Comparison of ENCODE assay signal across 20 cellular contexts in genomic region chr2:86170449-86170848, GRCh38. TPM values are rescaled to one million over a fixed set of nuclear protein-coding genes. Genes with fewer than 3 reads are reported as not detected.
DNase-seq lines count a peak whose midpoint lies in the region; ATAC-seq lines count a peak whose summit lies in the region.
"Had no signal": no experiment of that assay in that cellular context is flagged by ENCODE, and none has a peak within 500 bp of the region (broad histone marks: within the 10 kb centered on the region; RNA-seq: fewer than 3 reads in every experiment).

No MANE protein-coding gene starts in this region.

- no peak overlapping the region for H3K4me3 ChIP-seq in CD8-positive, alpha-beta memory T cell (ENCODE audit: low read length)
- H3K4me3 ChIP-seq: BLaER1, GM12878, GM23248 had no signal

- intact Hi-C loops in activated CD4-positive, alpha-beta T cell treated with anti-CD3 and anti-CD28 coated beads, Interleukin-2, amount 10 ng/mL, durations not matched to agents 24 days and 14 days (cut with micrococcal nuclease): no loop called here

- peaks cover 10% of the 10 kb centered on the region for H3K4me1 Mint-ChIP-seq in activated CD4-positive, alpha-beta T cell treated with anti-CD3 and anti-CD28 coated beads, Interleukin-2, amount 10 ng/mL, durations not matched to agents 24 days and 14 days
- H3K4me1 Mint-ChIP-seq in CD8-positive, alpha-beta memory T cell: peaks cover 21 to 43% (median 24%) of the 10 kb centered on the region in 3 donors
- peaks cover 7% of the 10 kb centered on the region for H3K4me1 Mint-ChIP-seq in activated T-helper 17 cell treated with anti-CD3 and anti-CD28 coated beads, Interleukin-2, amount 50 U/mL, for 72 hours
- H3K4me1 Mint-ChIP-seq: H9 had no signal

- ATAC-seq in activated T-helper 17 cell treated with anti-CD3 and anti-CD28 coated beads, Interleukin-2, amount 50 U/mL, for 72 hours (replicated peaks): no peak
- ATAC-seq in HG03159 (IDR thresholded peaks at IDR 0.05; ENCODE audit: unreplicated experiment) (no peak), HG03432 (IDR thresholded peaks at IDR 0.05; ENCODE audit: unreplicated experiment) (no peak)
- ATAC-seq: CD8-positive, alpha-beta T cell; GM12878; HCT116 had no signal

- H3K9me3 Mint-ChIP-seq in activated CD4-positive, alpha-beta T cell treated with anti-CD3 and anti-CD28 coated beads, Interleukin-2, amount 10 ng/mL, durations not matched to agents 24 days and 14 days: no peaks in the 10 kb centered on the region
- peaks cover 0 to 1% (median 0%) of the 10 kb centered on the region in 5 donors for H3K9me3 Mint-ChIP-seq in CD8-positive, alpha-beta memory T cell
- no peaks in the 10 kb centered on the region for H3K9me3 Mint-ChIP-seq in activated T-helper 17 cell treated with anti-CD3 and anti-CD28 coated beads, Interleukin-2, amount 50 U/mL, for 72 hours
- H3K9me3 Mint-ChIP-seq: CD4-positive, CD25-positive, alpha-beta regulatory T cell; CD8-positive, alpha-beta T cell; H9 had no signal

- H3K36me3 Mint-ChIP-seq in activated CD4-positive, alpha-beta T cell treated with anti-CD3 and anti-CD28 coated beads, Interleukin-2, amount 10 ng/mL, durations not matched to agents 24 days and 14 days (ENCODE audit: low read depth): peaks cover 58% of the 10 kb centered on the region
- H3K36me3 Mint-ChIP-seq in CD8-positive, alpha-beta memory T cell: peaks cover 17 to 73% (median 23%) of the 10 kb centered on the region in 3 donors
- peaks cover 99% of the 10 kb centered on the region for H3K36me3 Mint-ChIP-seq in activated T-helper 17 cell treated with anti-CD3 and anti-CD28 coated beads, Interleukin-2, amount 50 U/mL, for 72 hours (ENCODE audit: low read depth)

- CTCF ChIA-PET in CD8-positive, alpha-beta memory T cell (lab: Charles Lee): no interaction called here

- POLR2A ChIA-PET in CD8-positive, alpha-beta memory T cell (lab: Charles Lee): no interaction called here

- no peak overlapping the region for H3K27ac ChIP-seq in CD8-positive, alpha-beta memory T cell (ENCODE audit: low read depth, low read length)
- H3K27ac ChIP-seq: 22Rv1, BLaER1, C4-2B, GM23248 had no signal

- H3K9me3 ChIP-seq in CD8-positive, alpha-beta memory T cell (ENCODE audit: low read length): no peaks in the 10 kb centered on the region
- H3K9me3 ChIP-seq: BLaER1 had no signal

- peaks cover 35% of the 10 kb centered on the region for H3K36me3 ChIP-seq in CD8-positive, alpha-beta memory T cell (ENCODE audit: insufficient read depth, low read length)

- H3K4me1 ChIP-seq in CD8-positive, alpha-beta memory T cell (ENCODE audit: insufficient read depth, low read length): peaks cover under 1% of the 10 kb centered on the region
- H3K4me1 ChIP-seq: BLaER1 had no signal

- no peaks in the 10 kb centered on the region for H3K27me3 Mint-ChIP-seq in activated CD4-positive, alpha-beta T cell treated with anti-CD3 and anti-CD28 coated beads, Interleukin-2, amount 10 ng/mL, durations not matched to agents 24 days and 14 days
- no peaks in the 10 kb centered on the region for H3K27me3 Mint-ChIP-seq in CD8-positive, alpha-beta memory T cell
- H3K27me3 Mint-ChIP-seq in activated T-helper 17 cell treated with anti-CD3 and anti-CD28 coated beads, Interleukin-2, amount 50 U/mL, for 72 hours: no peaks in the 10 kb centered on the region
- H3K27me3 Mint-ChIP-seq: B cell; CD4-positive, CD25-positive, alpha-beta regulatory T cell had no signal

- H3K27ac Mint-ChIP-seq in activated CD4-positive, alpha-beta T cell treated with anti-CD3 and anti-CD28 coated beads, Interleukin-2, amount 10 ng/mL, durations not matched to agents 24 days and 14 days: peak overlapping the region; percentile 17
- peak overlapping the region in 5 of 8 donors; percentile 16 to 74 (median 66) for H3K27ac Mint-ChIP-seq in CD8-positive, alpha-beta memory T cell
- H3K27ac Mint-ChIP-seq in activated T-helper 17 cell treated with anti-CD3 and anti-CD28 coated beads, Interleukin-2, amount 50 U/mL, for 72 hours: peak overlapping the region; percentile 42
- H3K27ac Mint-ChIP-seq: B cell; CD8-positive, alpha-beta T cell; H9 had no signal

- no peaks in the 10 kb centered on the region for H3K27me3 ChIP-seq in CD8-positive, alpha-beta memory T cell (ENCODE audit: insufficient read depth, low read length, poor library complexity, severe bottlenecking)
- H3K27me3 ChIP-seq: BLaER1 had no signal

- no peak for DNase-seq in activated CD4-positive, alpha-beta T cell treated with anti-CD3 and anti-CD28 coated beads, Interleukin-2, amount 10 ng/mL, durations not matched to agents 24 days and 14 days
- DNase-seq in activated CD4-positive, alpha-beta T cell treated with anti-CD3 and anti-CD28 coated beads for 1 hour: no peak
- DNase-seq in CD8-positive, alpha-beta memory T cell: peak in 1 of 5 donors; percentile 13
- DNase-seq: CD4-positive, CD25-positive, alpha-beta regulatory T cell; CD8-positive, alpha-beta T cell; DMS 273 treated with DMSO at 0.1 percent for 48 hours; DMS79; EL; GDM1; GM23248; H9 had no signal

- no peak overlapping the region for H3K4me3 Mint-ChIP-seq in activated CD4-positive, alpha-beta T cell treated with anti-CD3 and anti-CD28 coated beads, Interleukin-2, amount 10 ng/mL, durations not matched to agents 24 days and 14 days
- peak overlapping the region in 1 of 7 donors; percentile 13 for H3K4me3 Mint-ChIP-seq in CD8-positive, alpha-beta memory T cell
- H3K4me3 Mint-ChIP-seq in activated T-helper 17 cell treated with anti-CD3 and anti-CD28 coated beads, Interleukin-2, amount 50 U/mL, for 72 hours: no peak overlapping the region
- H3K4me3 Mint-ChIP-seq: B cell; CD4-positive, CD25-positive, alpha-beta regulatory T cell; CD8-positive, alpha-beta T cell; H9 had no signal

RNA-seq across cellular contexts. Expression of gene IMMT, which starts 24.8 kb away (rescaled TPM):
- 181 and 188 TPM in 2 replicates for total RNA-seq in activated CD4-positive, alpha-beta T cell treated with anti-CD3 and anti-CD28 coated beads, Interleukin-2, amount 10 ng/mL, durations not matched to agents 24 days and 14 days
- total RNA-seq in CD8-positive, alpha-beta memory T cell: 100 to 1,000 TPM; 147 to 149 TPM
- 65.7 TPM for polyA plus RNA-seq in CD8-positive, alpha-beta memory T cell
- total RNA-seq in activated T-helper 17 cell treated with anti-CD3 and anti-CD28 coated beads, Interleukin-2, amount 50 U/mL, for 72 hours: 100 to 1,000 TPM; 138 to 163 TPM

RNA-seq across cellular contexts. Expression of gene MRPL35, which starts 28.8 kb away (rescaled TPM):
- 65.0 and 72.7 TPM in 2 replicates for total RNA-seq in activated CD4-positive, alpha-beta T cell treated with anti-CD3 and anti-CD28 coated beads, Interleukin-2, amount 10 ng/mL, durations not matched to agents 24 days and 14 days
- total RNA-seq in CD8-positive, alpha-beta memory T cell: 10 to 100 TPM; 86.5 to 89.9 TPM
- polyA plus RNA-seq in CD8-positive, alpha-beta memory T cell: 27.1 TPM
- 10 to 100 TPM; 39.4 to 59.5 TPM for total RNA-seq in activated T-helper 17 cell treated with anti-CD3 and anti-CD28 coated beads, Interleukin-2, amount 50 U/mL, for 72 hours
